In genomic region chr2:229408982-229409381, GRCh38 we compare ENCODE assay signal across 15 cellular contexts.
DNase-seq lines count a peak whose midpoint lies in the region; ATAC-seq and TF ChIP-seq lines count a peak whose summit lies in the region.
"Had no signal": no experiment of that assay in that cellular context is flagged by ENCODE, and none has a peak within 500 bp of the region (broad histone marks: within the 10 kb centered on the region; RNA-seq: fewer than 3 reads in every experiment).

No MANE protein-coding gene starts in this region.

- no peak for TF ChIP-seq POLR2A in uterus (IDR thresholded peaks at IDR 0.05)

- H4K20me1 ChIP-seq in mammary epithelial cell (ENCODE audit: insufficient read depth, low read length): no peaks in the 10 kb centered on the region

- H3K27me3 ChIP-seq in heart right ventricle: no peaks in the 10 kb centered on the region
- H3K27me3 ChIP-seq in mammary epithelial cell (ENCODE audit: insufficient read depth, low read length): no peaks in the 10 kb centered on the region
- H3K27me3 ChIP-seq in muscle layer of duodenum (ENCODE audit: low read depth, low read length): no peaks in the 10 kb centered on the region
- H3K27me3 ChIP-seq in uterus: no peaks in the 10 kb centered on the region
- no peaks in the 10 kb centered on the region for H3K27me3 ChIP-seq in HAP-1 (ENCODE audit: low read depth)

- BruUV-seq in mammary epithelial cell (replicated peaks; lab: Mats Ljungman, UMichigan): no TSS peak

- ATAC-seq in heart right ventricle (no peak), Right ventricle myocardium inferior (no peak), HG03432 (IDR thresholded peaks at IDR 0.05; ENCODE audit: unreplicated experiment) (no peak), HG02678 (IDR thresholded peaks at IDR 0.05; ENCODE audit: unreplicated experiment) (no peak)

- H3K27ac ChIP-seq in heart right ventricle: peak overlapping the region; percentile 20 to 84 (median 66)
- peak overlapping the region; percentile 98 for H3K27ac ChIP-seq in mammary epithelial cell (ENCODE audit: insufficient read depth, low read depth, low read length)
- H3K27ac ChIP-seq in muscle layer of duodenum (ENCODE audit: low read length): peak overlapping the region; percentile 79
- peak overlapping the region; percentile 87 to 96 for H3K27ac ChIP-seq in uterus

- H2AFZ ChIP-seq in mammary epithelial cell (ENCODE audit: low read depth, low read length): peak overlapping the region; percentile 51

- H3K4me1 ChIP-seq in heart right ventricle: peaks cover 0 to 38% (median 21%) of the 10 kb centered on the region in 9 donors
- peaks cover 24% of the 10 kb centered on the region for H3K4me1 ChIP-seq in mammary epithelial cell (ENCODE audit: insufficient read depth, low read length)
- peaks cover 0 to 11% of the 10 kb centered on the region in 2 donors for H3K4me1 ChIP-seq in muscle layer of duodenum (ENCODE audit: control insufficient read depth in 1 of 2, insufficient read depth in 2 of 2, low read length in 2 of 2)
- peaks cover 0 to 6% of the 10 kb centered on the region in 2 donors for H3K4me1 ChIP-seq in uterus
- no peaks in the 10 kb centered on the region for H3K4me1 ChIP-seq in HAP-1

- DNase-seq in heart right ventricle: no peak
- no peak for DNase-seq in Right ventricle myocardium inferior (ENCODE audit: missing footprints)
- no peak for DNase-seq in mammary epithelial cell
- no peak for DNase-seq in uterus
- no peak for DNase-seq in HAP-1 (ENCODE audit: low spot score in 2 of 2)
- DNase-seq: activated CD8-positive, alpha-beta memory T cell treated with anti-CD3 and anti-CD28 coated beads, Interleukin-2, amount 50 U/mL, for 4 hours; DND-41; effector memory CD4-positive, alpha-beta T cell; hippocampal formation; NCI-H446; retina; substantia nigra had no signal

- in situ Hi-C loops in mammary epithelial cell (cut with MboI; ENCODE audit: low sequenced_read_pairs in 2 of 2): no loop called here
- in situ Hi-C loops in HAP-1 (cut with MboI; ENCODE audit: low sequenced_read_pairs): no loop called here

- dilution Hi-C loops in mammary epithelial cell (cut with HindIII; ENCODE audit: low sequenced_read_pairs): no loop called here

- H3K4me3 ChIP-seq in heart right ventricle (no peak overlapping the region), mammary epithelial cell (replicated peaks in 1 of 3; ENCODE audit: insufficient read depth in 1 of 3, low read depth in 2 of 3, low read length in 3 of 3) (no peak overlapping the region), muscle layer of duodenum (ENCODE audit: low read depth in 1 of 2, low read length in 2 of 2) (no peak overlapping the region), uterus (no peak overlapping the region), HAP-1 (no peak overlapping the region)

- peak overlapping the region; percentile 45 for H3K9ac ChIP-seq in mammary epithelial cell (ENCODE audit: insufficient read depth, low read length)

- H3K9me3 ChIP-seq in heart right ventricle (no peaks in the 10 kb centered on the region), mammary epithelial cell (replicated peaks; ENCODE audit: insufficient read depth, low read length) (no peaks in the 10 kb centered on the region), muscle layer of duodenum (ENCODE audit: control insufficient read depth in 1 of 2, low read length in 2 of 2) (no peaks in the 10 kb centered on the region), uterus (no peaks in the 10 kb centered on the region), HAP-1 (no peaks in the 10 kb centered on the region)

- CTCF ChIA-PET in mammary epithelial cell (lab: Charles Lee; ENCODE audit: low non-redundant PET): no interaction called here

- H3K79me2 ChIP-seq in mammary epithelial cell (ENCODE audit: insufficient read depth, low read length): no peaks in the 10 kb centered on the region

- peak overlapping the region; percentile 58 for H3K4me2 ChIP-seq in mammary epithelial cell (ENCODE audit: insufficient read depth, low read depth, low read length)

- no peaks in the 10 kb centered on the region for H3K36me3 ChIP-seq in heart right ventricle
- H3K36me3 ChIP-seq in mammary epithelial cell (ENCODE audit: insufficient read depth, low read length): no peaks in the 10 kb centered on the region
- no peaks in the 10 kb centered on the region for H3K36me3 ChIP-seq in muscle layer of duodenum (ENCODE audit: control insufficient read depth in 1 of 2, insufficient read depth in 2 of 2, low read length in 2 of 2)
- no peaks in the 10 kb centered on the region for H3K36me3 ChIP-seq in uterus
- H3K36me3 ChIP-seq in HAP-1 (replicated peaks): no peaks in the 10 kb centered on the region

- WGBS in heart right ventricle, 2 donors: 50 to 56% methylated on average over 2 of the region's 2 CpGs
- WGBS in mammary epithelial cell (ENCODE audit: low coverage, missing lambda C conversion rate): 49% methylated on average over 2 of the region's 2 CpGs

- intact Hi-C loops in heart right ventricle (cut with DNase I): no loop called here
- intact Hi-C loops in Right ventricle myocardium inferior (cut with DNase I): no loop called here
- intact Hi-C loops in mammary epithelial cell (cut with micrococcal nuclease): loop anchor here (5.0 kb wide), 2 partner anchors 43 to 47 kb away; no protein-coding TSS in a partner anchor
- intact Hi-C loops in uterus (cut with DNase I; ENCODE audit: low total_unique reads): no loop called here

- no peak for TF ChIP-seq CTCF in heart right ventricle (IDR thresholded peaks at IDR 0.05)
- no peak for TF ChIP-seq CTCF in mammary epithelial cell (conservative IDR thresholded peaks at IDR 0.05 in 1 of 2, IDR thresholded peaks at IDR 0.05 in 1 of 2; ENCODE audit: extremely low read depth in 1 of 2, insufficient read depth in 1 of 2, low read depth in 1 of 2, low read length in 2 of 2)
- TF ChIP-seq CTCF in uterus (IDR thresholded peaks at IDR 0.05): no peak
